ENCODE assay signal across 2 cellular contexts in the genomic region with DNA sequence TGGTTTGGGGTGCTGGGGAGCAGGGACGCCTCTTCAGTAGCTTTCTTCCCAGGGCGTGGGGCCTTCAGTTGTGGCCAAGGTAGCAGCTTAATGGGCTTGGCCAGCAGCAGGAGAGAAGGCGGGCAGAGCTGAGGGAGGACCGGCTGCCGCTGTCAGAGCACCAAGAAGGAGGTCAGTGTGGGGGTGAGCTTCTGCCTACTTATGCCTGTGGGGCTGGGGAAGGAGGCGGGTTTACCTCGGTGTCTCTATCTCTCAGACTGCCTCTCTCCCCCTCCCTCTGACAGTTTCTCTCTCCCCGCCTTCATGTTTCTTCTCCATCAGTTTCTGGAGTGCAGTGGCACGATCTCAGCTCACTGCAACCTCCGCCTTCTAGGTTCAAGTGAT.
TF ChIP-seq lines count a peak whose summit lies in the region.

CAPN12 (minus strand) TSS at position 177 of the 384 bp plus-strand sequence. CDS start 309 bp downstream, outside the sequence.

TF ChIP-seq in A549, 52 proteins besides CTCF, POLR2A, EP300 and RAD21:
- no peak for TF ChIP-seq HMGXB4 (CRISPR knock-in tag; IDR thresholded peaks at IDR 0.05; ENCODE audit: borderline replicate concordance)
- no peak for TF ChIP-seq BHLHE40 (IDR thresholded peaks at IDR 0.05; ENCODE audit: low read depth, low read length)
- no peak for TF ChIP-seq JUN (IDR thresholded peaks at IDR 0.05)

TF ChIP-seq in SK-N-SH, 30 proteins besides CTCF, POLR2A, EP300 and RAD21:
- TF ChIP-seq RFX5 (IDR thresholded peaks at IDR 0.05; ENCODE audit: low read length) = no peak
- TF ChIP-seq NRF1 (IDR thresholded peaks at IDR 0.05; ENCODE audit: low read depth, low read length) = no peak
- TF ChIP-seq EZH2phosphoT487 (IDR thresholded peaks at IDR 0.05; ENCODE audit: borderline replicate concordance, low read depth) = no peak
- no peak for TF ChIP-seq FOSL2 (IDR thresholded peaks at IDR 0.05; ENCODE audit: borderline replicate concordance, low read depth)
- TF ChIP-seq GATA2 (CRISPR knock-in tag; IDR thresholded peaks at IDR 0.05) = no peak
- no peak for TF ChIP-seq SMC3 (IDR thresholded peaks at IDR 0.05; ENCODE audit: low read depth, low read length)
- TF ChIP-seq IRF3 (IDR thresholded peaks at IDR 0.05; ENCODE audit: low read depth, low read length) = no peak
- no peak for TF ChIP-seq GABPA (IDR thresholded peaks at IDR 0.05; ENCODE audit: low read depth)
- TF ChIP-seq YY1 (IDR thresholded peaks at IDR 0.05; ENCODE audit: low read depth) = no peak
- TF ChIP-seq, protein P1, sequence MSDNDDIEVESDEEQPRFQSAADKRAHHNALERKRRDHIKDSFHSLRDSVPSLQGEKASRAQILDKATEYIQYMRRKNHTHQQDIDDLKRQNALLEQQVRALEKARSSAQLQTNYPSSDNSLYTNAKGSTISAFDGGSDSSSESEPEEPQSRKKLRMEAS (IDR thresholded peaks at IDR 0.05; ENCODE audit: low read depth) = no peak
- TF ChIP-seq SIN3A (IDR thresholded peaks at IDR 0.05; ENCODE audit: borderline replicate concordance, low read depth, low read length) = no peak
- no peak for TF ChIP-seq FOXM1 (IDR thresholded peaks at IDR 0.05; ENCODE audit: low read depth)
- no peak for TF ChIP-seq RXRA (IDR thresholded peaks at IDR 0.05; ENCODE audit: borderline replicate concordance, low read depth)
- TF ChIP-seq JUND (IDR thresholded peaks at IDR 0.05) = no peak
- TF ChIP-seq PBX3 (IDR thresholded peaks at IDR 0.05) = no peak
- TF ChIP-seq NFIC (IDR thresholded peaks at IDR 0.05; ENCODE audit: borderline replicate concordance) = no peak
- no peak for TF ChIP-seq MXI1 (IDR thresholded peaks at IDR 0.05; ENCODE audit: low read depth, low read length)
- TF ChIP-seq MEF2A (IDR thresholded peaks at IDR 0.05; ENCODE audit: borderline replicate concordance, low read depth) = no peak
- TF ChIP-seq REST (IDR thresholded peaks at IDR 0.05; ENCODE audit: low read depth, low read length) = no peak
- TF ChIP-seq TEAD4 (IDR thresholded peaks at IDR 0.05; ENCODE audit: borderline replicate concordance, insufficient read depth) = no peak
